In genomic region chr12:69676257-69677012, GRCh38 we compare ENCODE assay signal across 22 cellular contexts. TPM values are rescaled to one million over a fixed set of nuclear protein-coding genes. Genes with fewer than 3 reads are reported as not detected.
DNase-seq lines count a peak whose midpoint lies in the region; ATAC-seq and TF ChIP-seq lines count a peak whose summit lies in the region.
"Had no signal": no experiment of that assay in that cellular context is flagged by ENCODE, and none has a peak within 500 bp of the region (broad histone marks: within the 10 kb centered on the region; RNA-seq: fewer than 3 reads in every experiment).

No MANE protein-coding gene starts in this region.

- H3K4me3 ChIP-seq in OCI-LY7 (ENCODE audit: low read depth, low read length, poor library complexity, severe bottlenecking) (no peak overlapping the region), epithelial cell of esophagus (ENCODE audit: low read length) (no peak overlapping the region)
- H3K4me3 ChIP-seq: esophagus muscularis mucosa, heart left ventricle, Peyer's patch, tibial artery had no signal

- intact Hi-C loops in OCI-LY7 (cut with micrococcal nuclease; ENCODE audit: unreplicated experiment), result no loop called here

- H3K36me3 ChIP-seq in OCI-LY7 (ENCODE audit: insufficient read depth, low read length), result peaks cover 53% of the 10 kb centered on the region
- H3K36me3 ChIP-seq: esophagus muscularis mucosa, heart left ventricle, Peyer's patch, tibial artery had no signal

- H4K20me1 ChIP-seq in OCI-LY7 (ENCODE audit: insufficient read depth, low read length), result no peaks in the 10 kb centered on the region

- H3K9me3 ChIP-seq in OCI-LY7 (ENCODE audit: low read length), result no peaks in the 10 kb centered on the region
- H3K9me3 ChIP-seq: esophagus muscularis mucosa, heart left ventricle, Peyer's patch, tibial artery had no signal

- DNase-seq in OCI-LY7 (ENCODE audit: low spot score), result no peak
- DNase-seq in epithelial cell of esophagus (ENCODE audit: low read depth), result no peak
- peak; percentile 85 for DNase-seq in renal cortical epithelial cell (ENCODE audit: low read depth)
- DNase-seq in stimulated activated naive CD4-positive, alpha-beta T cell (lab: John Stamatoyannopoulos, UW), result no peak
- DNase-seq in DMS 273 (lab: John Stamatoyannopoulos, UW; ENCODE audit: unreplicated experiment), result no peak
- DNase-seq: activated naive CD4-positive, alpha-beta T cell treated with anti-CD3 and anti-CD28 coated beads for 36 hours; activated T-cell treated with anti-CD3 and anti-CD28 coated beads for 4 hours; C1 segment of cervical spinal cord; DMS79; heart left ventricle; kidney; NCI-H2081 treated with DMSO at 0.1 percent for 48 hours; NCI-H524; nucleus accumbens; Peyer's patch; small intestine; tibial artery had no signal

- no peaks in the 10 kb centered on the region for H3K79me2 ChIP-seq in OCI-LY7 (ENCODE audit: insufficient read depth, low read depth, low read length)

- POLR2A ChIA-PET in OCI-LY7 (lab: Charles Lee), result no interaction called here

- TF ChIP-seq CTCF in GM12874 (IDR thresholded peaks at IDR 0.05; ENCODE audit: insufficient read depth, low read depth, low read length) (0 out of 2 replicates have a peak, but pooled peaks have one; percentile 5), OCI-LY7 (conservative IDR thresholded peaks at IDR 0.05; ENCODE audit: low read length) (peak; percentile 49; the same call in 1 of the 2 replicates), epithelial cell of esophagus (IDR thresholded peaks at IDR 0.05; ENCODE audit: insufficient read depth, low read depth, low read length, missing control alignments) (peak; percentile 12)

- CTCF ChIA-PET in OCI-LY7 (lab: Charles Lee; ENCODE audit: unreplicated experiment), result no interaction called here

- BruUV-seq in OCI-LY7 (replicated peaks; lab: Mats Ljungman, UMichigan), result no TSS peak

- H3K4me1 ChIP-seq in OCI-LY7 (ENCODE audit: insufficient read depth, low read length, poor library complexity, severe bottlenecking), result no peaks in the 10 kb centered on the region
- H3K4me1 ChIP-seq: esophagus muscularis mucosa, Peyer's patch, tibial artery had no signal

- no peak for ATAC-seq in GM21825 (IDR thresholded peaks at IDR 0.05; ENCODE audit: unreplicated experiment)
- no peak for ATAC-seq in HG03432 (IDR thresholded peaks at IDR 0.05; ENCODE audit: unreplicated experiment)
- ATAC-seq: heart left ventricle had no signal

- no peak overlapping the region for H2AFZ ChIP-seq in OCI-LY7 (ENCODE audit: low read length)

- H3K9me2 ChIP-seq in OCI-LY7 (ENCODE audit: insufficient read depth, low read length), result no peaks in the 10 kb centered on the region

- no peak overlapping the region for H3K27ac ChIP-seq in OCI-LY7 (ENCODE audit: low read depth, low read length, poor library complexity, severe bottlenecking)
- H3K27ac ChIP-seq: esophagus muscularis mucosa, heart left ventricle, Peyer's patch, tibial artery had no signal

- H3K4me2 ChIP-seq in OCI-LY7 (ENCODE audit: low read length), result no peak overlapping the region

RNA-seq across cellular contexts. Expression of gene BEST3, which starts 22.7 kb away (rescaled TPM):
- 105 and 123 TPM in 2 replicates for total RNA-seq in OCI-LY7 (2014; rRNA removed; shearing (Covaris generic))
- 60.1 and 126 TPM in 2 replicates for total RNA-seq in OCI-LY7 (2022)
- total RNA-seq in renal cortical epithelial cell, result 0.55 and 0.87 TPM in 2 replicates
- total RNA-seq: activated naive CD4-positive, alpha-beta T cell treated with anti-CD3 and anti-CD28 coated beads for 36 hours; H4 had no signal

Comparison
In these comparisons a context has a peak if more than half of its experiments do, and no peak if none do; other contexts are left out.
1. RNA of gene BEST3, which starts 22.7 kb away (total RNA-seq): 60.1 to 126 TPM in OCI-LY7; 0.55 to 0.87 TPM in renal cortical epithelial cell; every median in the first group is over 10 times any median in the second.
2. Peak in every context shown above with its lines, with median percentiles within 50 percentile points of each other: CTCF ChIP-seq.